In genomic region chr4:30268370-30268769, GRCh38 we compare ENCODE assay signal across 8 cellular contexts.
"Had no signal": no experiment of that assay in that cellular context is flagged by ENCODE, and none has a peak within 500 bp of the region (broad histone marks: within the 10 kb centered on the region; RNA-seq: fewer than 3 reads in every experiment).

No MANE protein-coding gene starts in this region.

- H3K36me3 ChIP-seq: HAP-1 had no signal

- H3K9me3 ChIP-seq: HAP-1 had no signal

- DNase-seq: GM23248, GOT3, H7, Karpas-422, KBM-7 had no signal

- FAIRE-seq: HTR-8/SVneo had no signal

- H2AFZ ChIP-seq: GM23248 had no signal

- H3K4me2 ChIP-seq: KMS-11 had no signal

- H3K4me3 ChIP-seq: GM23248, HAP-1 had no signal

- H3K4me1 ChIP-seq: HAP-1 had no signal

- H3K27ac ChIP-seq: GM23248, KMS-11 had no signal

- H3K9ac ChIP-seq: GM23248, KMS-11 had no signal
